ENCODE assay signal across 8 cellular contexts in genomic region chr22:29625090-29625825, GRCh38. TPM values are rescaled to one million over a fixed set of nuclear protein-coding genes. Genes with fewer than 3 reads are reported as not detected.
DNase-seq lines count a peak whose midpoint lies in the region; ATAC-seq and TF ChIP-seq lines count a peak whose summit lies in the region.

No MANE protein-coding gene starts in this region.

- peak overlapping the region; percentile 61 for H3K27ac ChIP-seq in RWPE1
- H3K27ac ChIP-seq in spleen: no peak overlapping the region

- no peak for TF ChIP-seq POLR2A in spleen (IDR thresholded peaks at IDR 0.05)

- WGBS in spleen, 5 donors: 77 to 84% (median 80%) methylated on average over 12 of the region's 12 CpGs

- no peaks in the 10 kb centered on the region for H3K27me3 ChIP-seq in spleen (replicated peaks in 1 of 7)

- H3K4me3 ChIP-seq in spleen: no peak overlapping the region

- POLR2A ChIA-PET in RWPE1 (lab: Yijun Ruan, JAX; ENCODE audit: low non-redundant PET): no interaction called here

- CTCF ChIA-PET in RWPE1 (lab: Yijun Ruan, JAX): interaction anchor here (0.5 to 0.9 kb wide), 6 partner anchors 10 to 667 kb away, joined by 3 to 5 read pairs (median 3); no protein-coding TSS in a partner anchor

- peak; percentile 68 for DNase-seq in D341Med (ENCODE audit: low spot score)
- DNase-seq in HS-27A (ENCODE audit: low read depth): peak; percentile 49
- peak; percentile 31 for DNase-seq in RWPE1 (ENCODE audit: low spot score)
- DNase-seq in astrocyte of the hippocampus (ENCODE audit: low read depth, low spot score): peak; percentile 90
- DNase-seq in iPS-NIHi11 (ENCODE audit: low spot score): peak; percentile 49
- no peak for DNase-seq in spleen
- no peak for DNase-seq in KG1 (lab: John Stamatoyannopoulos, UW)

- H3K9me3 ChIP-seq in spleen: no peaks in the 10 kb centered on the region

- H3K4me1 ChIP-seq in spleen: peaks cover 20 to 59% (median 41%) of the 10 kb centered on the region in 6 donors

- TF ChIP-seq CTCF in RWPE1 (conservative IDR thresholded peaks at IDR 0.05; ENCODE audit: low read depth) (peak; percentile 95), spleen (IDR thresholded peaks at IDR 0.05 in 8 of 11, conservative IDR thresholded peaks at IDR 0.05 in 3 of 11) (peak in 10 of 11 experiments; percentile 34 to 86 (median 77))

- no peak for ATAC-seq in HG03439 (IDR thresholded peaks at IDR 0.05; ENCODE audit: unreplicated experiment)

- H3K36me3 ChIP-seq in spleen: no peaks in the 10 kb centered on the region

- intact Hi-C loops in spleen (cut with DNase I; ENCODE audit: low total_unique reads): no loop called here

RNA-seq across cellular contexts. Expression of gene NF2, which starts 21.8 kb away (rescaled TPM):
- 10 to 100 TPM; 21.5 to 42.9 (median 32.6) TPM for total RNA-seq in spleen
- polyA plus RNA-seq in spleen: 1 to 10 TPM; 3.9 to 8.3 (median 4.4) TPM

RNA-seq across cellular contexts. Expression of gene NIPSNAP1, which starts 44.3 kb away (rescaled TPM):
- 10 to 100 TPM; 15.5 to 28.0 (median 23.5) TPM for total RNA-seq in spleen
- 10 to 100 TPM; 18.6 to 27.7 (median 24.7) TPM for polyA plus RNA-seq in spleen

Comparison
In these comparisons a context has a peak if more than half of its experiments do, and no peak if none do; other contexts are left out.
1. DNase-seq: peak in D341Med (single experiment), HS-27A (single experiment), RWPE1 (single experiment), astrocyte of the hippocampus (single experiment) and iPS-NIHi11 (single experiment); none in spleen (single experiment) and KG1 (single experiment).